Comparison of ENCODE assay signal across 34 cellular contexts in the genomic region with DNA sequence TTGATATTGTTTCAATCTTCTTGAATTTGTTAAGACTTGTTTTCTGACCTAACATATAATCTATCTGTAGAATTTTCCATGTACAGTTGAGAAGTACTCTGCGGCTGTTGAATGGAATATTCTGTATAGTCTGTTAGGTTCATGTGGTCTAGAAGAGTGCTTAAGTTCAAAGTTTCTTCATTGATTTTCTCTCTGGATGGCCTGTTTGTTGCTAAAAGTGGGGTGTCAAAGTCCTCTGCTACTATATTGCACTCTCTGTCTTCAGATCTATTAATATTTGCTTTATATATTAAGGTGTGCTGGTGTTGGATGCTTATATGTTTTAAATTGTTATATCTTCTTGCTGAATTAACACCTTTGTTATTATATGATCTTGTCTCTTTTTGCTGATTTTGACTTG.
"Had no signal": no experiment of that assay in that cellular context is flagged by ENCODE, and none has a peak within 500 bp of the region (broad histone marks: within the 10 kb centered on the region; RNA-seq: fewer than 3 reads in every experiment).

No MANE protein-coding gene starts in this region.

- H3K9me3 ChIP-seq: MG63 had no signal

- H3K27me3 ChIP-seq: MG63 had no signal

- H3K36me3 ChIP-seq: MG63 had no signal

- H3K4me3 ChIP-seq: MG63 had no signal

- DNase-seq: Karpas-422, Kasumi-1, MG63, MM.1S, NCI-H1048, NCI-H1092, NCI-H1092 treated with DMSO at 0.1 percent for 48 hours, NCI-H1105, NCI-H1105 treated with DMSO at 0.1 percent for 48 hours, NCI-H1417, NCI-H1417 treated with DMSO at 0.1 percent for 48 hours, NCI-H1436, NCI-H1436 treated with DMSO at 0.1 percent for 48 hours, NCI-H146, NCI-H1694, NCI-H1694 treated with DMSO at 0.1 percent for 48 hours, NCI-H187, NCI-H187 treated with DMSO at 0.1 percent for 48 hours, NCI-H1930, NCI-H2029, NCI-H2029 treated with DMSO at 0.1 percent for 48 hours, NCI-H2081, NCI-H2081 treated with DMSO at 0.1 percent for 48 hours, NCI-H2107, NCI-H2171, NCI-H2171 treated with DMSO at 0.1 percent for 48 hours, NCI-H2227 treated with DMSO at 0.1 percent for 48 hours, NCI-H226, NCI-H345, NCI-H446, NCI-H446 treated with DMSO at 0.1 percent for 48 hours, NCI-H510A, NCI-H510A treated with DMSO at 0.1 percent for 48 hours, NCI-H524 had no signal
